Comparison of ENCODE assay signal across 10 cellular contexts in genomic region chr17:78746263-78746948, GRCh38. TPM values are rescaled to one million over a fixed set of nuclear protein-coding genes. Genes with fewer than 3 reads are reported as not detected.
A peak's percentile ranks its signal among the peaks of the same experiment; 100 is the strongest.
DNase-seq lines count a peak whose midpoint lies in the region; ATAC-seq and TF ChIP-seq lines count a peak whose summit lies in the region.
"Had no signal": no experiment of that assay in that cellular context is flagged by ENCODE, and none has a peak within 500 bp of the region (broad histone marks: within the 10 kb centered on the region; RNA-seq: fewer than 3 reads in every experiment).

No MANE protein-coding gene starts in this region.

- H3K27ac ChIP-seq in SU-DHL-6 (ENCODE audit: low read depth, low read length) (peak overlapping the region; percentile 52), gastroesophageal sphincter (peak overlapping the region in 3 of 4 donors; percentile 46 to 59 (median 47)), stomach smooth muscle (ENCODE audit: low read length) (peak overlapping the region; percentile 31)

- H3K9me3 Mint-ChIP-seq in activated naive CD4-positive, alpha-beta T cell treated with anti-CD3 and anti-CD28 coated beads for 36 hours, result no peaks in the 10 kb centered on the region

- DNase-seq in activated naive CD4-positive, alpha-beta T cell treated with anti-CD3 and anti-CD28 coated beads for 36 hours, result peak; percentile 4
- DNase-seq in activated naive CD4-positive, alpha-beta T cell treated with anti-CD3 and anti-CD28 coated beads, Interleukin-2, amount 50 U/mL, for 16 hours, result no peak
- DNase-seq in NCI-H2081 treated with DMSO at 0.1 percent for 48 hours (lab: John Stamatoyannopoulos, UW), result no peak
- no peak for DNase-seq in cerebellum (ENCODE audit: low spot score)
- DNase-seq: GOT3, NCI-H774 had no signal

- no peaks in the 10 kb centered on the region; the same call in 1 of the 2 replicates for H4K20me1 ChIP-seq in SU-DHL-6 (ENCODE audit: low read depth, low read length)

- no peak overlapping the region for H2AFZ ChIP-seq in SU-DHL-6 (ENCODE audit: low read depth, low read length, severe bottlenecking)

- H3K4me1 ChIP-seq in gastroesophageal sphincter (peaks cover 0 to 72% (median 21%) of the 10 kb centered on the region in 3 donors), stomach smooth muscle (ENCODE audit: control insufficient read depth, insufficient read depth, low read length) (peaks cover 27% of the 10 kb centered on the region)

- H3K4me3 ChIP-seq in SU-DHL-6 (ENCODE audit: insufficient read depth, low read length, poor library complexity, severe bottlenecking) (no peak overlapping the region), gastroesophageal sphincter (no peak overlapping the region), stomach smooth muscle (ENCODE audit: low read length in 2 of 2) (no peak overlapping the region)

- H3K36me3 Mint-ChIP-seq in activated naive CD4-positive, alpha-beta T cell treated with anti-CD3 and anti-CD28 coated beads for 36 hours (ENCODE audit: low read depth), result peaks cover 7% of the 10 kb centered on the region

- H3K27me3 Mint-ChIP-seq in activated naive CD4-positive, alpha-beta T cell treated with anti-CD3 and anti-CD28 coated beads for 36 hours (ENCODE audit: low read depth), result no peaks in the 10 kb centered on the region

- H3K9ac ChIP-seq in SU-DHL-6 (ENCODE audit: low read length) (0 out of 2 replicates have a peak overlapping the region, but pooled peaks have one; percentile 1), stomach smooth muscle (ENCODE audit: low read length in 2 of 2) (no peak overlapping the region)

- peaks cover 69% of the 10 kb centered on the region for H3K79me2 ChIP-seq in SU-DHL-6 (ENCODE audit: insufficient read depth, low read length)

- peaks cover 94% of the 10 kb centered on the region for H3K4me1 Mint-ChIP-seq in activated naive CD4-positive, alpha-beta T cell treated with anti-CD3 and anti-CD28 coated beads for 36 hours (ENCODE audit: low read depth)

- H3K27ac Mint-ChIP-seq in activated naive CD4-positive, alpha-beta T cell treated with anti-CD3 and anti-CD28 coated beads for 36 hours, result peak overlapping the region; percentile 95

- CTCF ChIA-PET in activated naive CD4-positive, alpha-beta T cell treated with anti-CD3 and anti-CD28 coated beads for 36 hours (lab: Charles Lee), result interaction anchor here (0.7 to 2.0 kb wide), 12 partner anchors 9 to 57 kb away, joined by 3 to 14 read pairs (median 4); no protein-coding TSS in a partner anchor

- peak overlapping the region; percentile 68 for H3K4me2 ChIP-seq in SU-DHL-6 (ENCODE audit: low read depth, low read length, poor library complexity, severe bottlenecking)

- H3K27me3 ChIP-seq in SU-DHL-6 (ENCODE audit: low read length) (no peaks in the 10 kb centered on the region), gastroesophageal sphincter (no peaks in the 10 kb centered on the region), stomach smooth muscle (ENCODE audit: control insufficient read depth in 1 of 2, insufficient read depth in 2 of 2, low read length in 2 of 2) (no peaks in the 10 kb centered on the region)

- peaks cover 29% of the 10 kb centered on the region; the same call in 1 of the 2 replicates for H3F3A ChIP-seq in SU-DHL-6 (ENCODE audit: insufficient read depth)

- TF ChIP-seq EP300 in gastroesophageal sphincter (IDR thresholded peaks at IDR 0.05), result no peak

- H3K36me3 ChIP-seq in SU-DHL-6 (ENCODE audit: low read length) (no peaks in the 10 kb centered on the region), gastroesophageal sphincter (no peaks in the 10 kb centered on the region), stomach smooth muscle (ENCODE audit: control insufficient read depth in 2 of 2, insufficient read depth in 2 of 2, low read length in 2 of 2) (no peaks in the 10 kb centered on the region)

- intact Hi-C loops in activated naive CD4-positive, alpha-beta T cell treated with anti-CD3 and anti-CD28 coated beads for 36 hours (cut with micrococcal nuclease), result loop anchor here (5.0 kb wide), 2 partner anchors 79 to 154 kb away; no protein-coding TSS in a partner anchor

- H3K9me3 ChIP-seq in SU-DHL-6 (ENCODE audit: insufficient read depth, low read length) (no peaks in the 10 kb centered on the region), gastroesophageal sphincter (no peaks in the 10 kb centered on the region), stomach smooth muscle (ENCODE audit: control insufficient read depth in 2 of 2, low read length in 2 of 2) (no peaks in the 10 kb centered on the region)

- ATAC-seq in gastroesophageal sphincter, result no peak
- ATAC-seq in GM21786 (IDR thresholded peaks at IDR 0.05; ENCODE audit: unreplicated experiment), result no peak

- no peaks in the 10 kb centered on the region for H3K9me2 ChIP-seq in SU-DHL-6 (replicated peaks; ENCODE audit: insufficient read depth, low read length)

- no peak for TF ChIP-seq POLR2A in gastroesophageal sphincter (IDR thresholded peaks at IDR 0.05)

- 70% methylated on average over 10 of the region's 12 CpGs for WGBS in gastroesophageal sphincter (ENCODE audit: low coverage in 1 of 2), 2 donors

- peak overlapping the region; percentile 2 for H3K4me3 Mint-ChIP-seq in activated naive CD4-positive, alpha-beta T cell treated with anti-CD3 and anti-CD28 coated beads for 36 hours

- TF ChIP-seq CTCF in SU-DHL-6 (IDR thresholded peaks at IDR 0.05; ENCODE audit: insufficient read depth, low read length, poor library complexity, severe bottlenecking) (no peak), gastroesophageal sphincter (IDR thresholded peaks at IDR 0.05) (no peak)

RNA-seq across cellular contexts. Expression of gene CYTH1, which starts 35.7 kb away (rescaled TPM):
- 100 to 1,000 TPM; 145 to 149 TPM for total RNA-seq in activated naive CD4-positive, alpha-beta T cell treated with anti-CD3 and anti-CD28 coated beads for 36 hours
- total RNA-seq in gastroesophageal sphincter (10 to 100 TPM; 26.9 to 38.0 (median 31.0) TPM), cerebellum (40.5 TPM)
